Comparison of ENCODE assay signal across 7 cellular contexts in genomic region chr18:2932247-2933181, GRCh38.
DNase-seq lines count a peak whose midpoint lies in the region; ATAC-seq, FAIRE-seq and TF ChIP-seq lines count a peak whose summit lies in the region.

No MANE protein-coding gene starts in this region.

- H4K20me1 ChIP-seq in H9 (ENCODE audit: control insufficient read depth, insufficient read depth, insufficient read length), result no peaks in the 10 kb centered on the region

- H3K27ac ChIP-seq in H9 (ENCODE audit: insufficient read length, low read depth, low read length), result no peak overlapping the region

- no peak overlapping the region for H3T11ph ChIP-seq in H9 (ENCODE audit: low read length)

- H4K91ac ChIP-seq in H9 (ENCODE audit: insufficient read length, low read depth, low read length), result no peak overlapping the region

- no peak overlapping the region for H3K14ac ChIP-seq in H9 (ENCODE audit: insufficient read depth, low read length)

- no peak overlapping the region for H2BK15ac ChIP-seq in H9 (ENCODE audit: low read depth, low read length)

- H3K23ac ChIP-seq in H9 (ENCODE audit: insufficient read length, low read depth, low read length), result no peak overlapping the region

- no peak overlapping the region for H3K4ac ChIP-seq in H9 (ENCODE audit: low read depth, low read length)

- H3K4me3 Mint-ChIP-seq in H9, result no peak overlapping the region; a peak in 1 of 5 replicates
- H3K4me3 Mint-ChIP-seq in activated T-cell treated with anti-CD3 and anti-CD28 coated beads, Interleukin-2, amount 50 U/mL, for 24 hours, result peak overlapping the region; percentile 16

- intact Hi-C loops in posterior vena cava (cut with DNase I), result loop anchor here (5.0 to 10.0 kb wide), 3 partner anchors 130 to 195 kb away; no protein-coding TSS in a partner anchor

- no peak overlapping the region for H2BK5ac ChIP-seq in H9 (ENCODE audit: insufficient read length, low read length)

- H3K79me2 ChIP-seq in H9 (ENCODE audit: insufficient read depth, low read length), result no peaks in the 10 kb centered on the region

- H3K23me2 ChIP-seq in H9 (ENCODE audit: insufficient read length, low read depth, low read length, poor library complexity, severe bottlenecking), result no peaks in the 10 kb centered on the region

- no peak overlapping the region for H2BK20ac ChIP-seq in H9 (ENCODE audit: low read depth, low read length, poor library complexity, severe bottlenecking)

- peak; percentile 91 for TF ChIP-seq CTCF in H9 (conservative IDR thresholded peaks at IDR 0.05)

- DNase-seq in DMS53 (lab: John Stamatoyannopoulos, UW) (peak; percentile 89), H9 (peak; percentile 55), NCI-H460 (ENCODE audit: extremely low read depth, low read depth) (peak; percentile 59), frontal cortex (ENCODE audit: low spot score in 2 of 2) (peak; percentile 55 to 69), posterior vena cava (ENCODE audit: low spot score) (peak; percentile 45)
- DNase-seq in activated T-cell treated with anti-CD3 and anti-CD28 coated beads, Interleukin-2, amount 50 U/mL, for 24 hours, result no peak

- no peaks in the 10 kb centered on the region for H3K4me1 ChIP-seq in H9 (ENCODE audit: insufficient read depth, low read length)

- no peaks in the 10 kb centered on the region for H3K79me1 ChIP-seq in H9 (ENCODE audit: insufficient read depth, low read depth, low read length, poor library complexity, severe bottlenecking)

- H3K27me3 ChIP-seq in H9 (ENCODE audit: insufficient read depth, low read length), result no peaks in the 10 kb centered on the region

- H2AK5ac ChIP-seq in H9 (ENCODE audit: insufficient read length, low read length), result no peak overlapping the region

- no peak overlapping the region for H3K18ac ChIP-seq in H9 (ENCODE audit: insufficient read length, low read depth, low read length)

- no peaks in the 10 kb centered on the region for H3K9me3 ChIP-seq in H9 (ENCODE audit: control insufficient read depth, low read depth, low read length)

- no peaks in the 10 kb centered on the region for H3K9me3 Mint-ChIP-seq in H9
- no peaks in the 10 kb centered on the region for H3K9me3 Mint-ChIP-seq in activated T-cell treated with anti-CD3 and anti-CD28 coated beads, Interleukin-2, amount 50 U/mL, for 24 hours

- H3K36me3 Mint-ChIP-seq in H9 (ENCODE audit: insufficient read depth in 1 of 3, low read depth in 3 of 3), result peaks cover 8 to 22% (median 21%) of the 10 kb centered on the region in 3 experiments; a peak in 6 of 7 replicates
- H3K36me3 Mint-ChIP-seq in activated T-cell treated with anti-CD3 and anti-CD28 coated beads, Interleukin-2, amount 50 U/mL, for 24 hours (ENCODE audit: low read depth), result peaks cover 99% of the 10 kb centered on the region

- peak overlapping the region in 2 of 3 experiments; percentile 17 to 71; a peak in 3 of 7 replicates for H3K27ac Mint-ChIP-seq in H9
- H3K27ac Mint-ChIP-seq in activated T-cell treated with anti-CD3 and anti-CD28 coated beads, Interleukin-2, amount 50 U/mL, for 24 hours, result peak overlapping the region; percentile 86

- FAIRE-seq in frontal cortex (lab: Jason Lieb, UNC), result peak; percentile 91

- peaks cover 6 to 7% of the 10 kb centered on the region in 2 experiments for H3K4me1 Mint-ChIP-seq in H9
- peaks cover 46% of the 10 kb centered on the region for H3K4me1 Mint-ChIP-seq in activated T-cell treated with anti-CD3 and anti-CD28 coated beads, Interleukin-2, amount 50 U/mL, for 24 hours (ENCODE audit: low read depth)

- H4K8ac ChIP-seq in H9 (replicated peaks; ENCODE audit: insufficient read length, low read depth, low read length), result no peak overlapping the region

- no peak overlapping the region for H2BK12ac ChIP-seq in H9 (ENCODE audit: insufficient read length, low read depth, low read length)

- no peak overlapping the region for H4K5ac ChIP-seq in H9 (ENCODE audit: insufficient read length, low read depth, low read length)

- ATAC-seq in HG03520 (IDR thresholded peaks at IDR 0.05; ENCODE audit: unreplicated experiment), result no peak

- WGBS in H9 (ENCODE audit: extremely low coverage, insufficient read length, low lambda C conversion rate), result no CpG with 5 or more reads among the region's 10 CpGs

- no peak overlapping the region for H3K4me2 ChIP-seq in H9 (ENCODE audit: insufficient read depth, insufficient read length, low read length)

- H3K27me3 Mint-ChIP-seq in H9 (ENCODE audit: low read depth), result no peaks in the 10 kb centered on the region
- H3K27me3 Mint-ChIP-seq in activated T-cell treated with anti-CD3 and anti-CD28 coated beads, Interleukin-2, amount 50 U/mL, for 24 hours, result no peaks in the 10 kb centered on the region

- H2BK120ac ChIP-seq in H9 (ENCODE audit: low read depth, low read length, poor library complexity, severe bottlenecking), result no peak overlapping the region

- no peak overlapping the region for H3K9ac ChIP-seq in H9 (ENCODE audit: extremely low read depth, insufficient read length, low read length)

- no peak overlapping the region for H3K56ac ChIP-seq in H9 (ENCODE audit: insufficient read length, low read depth, low read length)

- H2AFZ ChIP-seq in H9 (ENCODE audit: low read length), result no peak overlapping the region
